ENCODE assay signal across 7 cellular contexts in genomic region chr17:49031965-49032928, GRCh38. TPM values are rescaled to one million over a fixed set of nuclear protein-coding genes. Genes with fewer than 3 reads are reported as not detected.
DNase-seq lines count a peak whose midpoint lies in the region; ATAC-seq and FAIRE-seq lines count a peak whose summit lies in the region.

No MANE protein-coding gene starts in this region.

- intact Hi-C loops in right cardiac atrium (cut with DNase I), result loop anchor here in 2 of 4 donors (5.0 to 10.0 kb wide), 2 partner anchors 225 to 357 kb away; no protein-coding TSS in a partner anchor

- WGBS in right cardiac atrium, result 41% methylated on average over 11 of the region's 11 CpGs
- WGBS in small intestine, 3 donors, result 23 to 39% (median 27%) methylated on average over 11 of the region's 11 CpGs

- H3K4me1 ChIP-seq in right cardiac atrium (ENCODE audit: control insufficient read depth, insufficient read depth, low read length), result no peaks in the 10 kb centered on the region
- H3K4me1 ChIP-seq in small intestine (ENCODE audit: control insufficient read depth in 2 of 2, insufficient read depth in 1 of 2, low read depth in 1 of 2, low read length in 1 of 2), result no peaks in the 10 kb centered on the region

- FAIRE-seq in small intestine (lab: Jason Lieb, UNC), result no peak

- no peaks in the 10 kb centered on the region for H3K9me3 ChIP-seq in right cardiac atrium (ENCODE audit: control insufficient read depth, low read length)
- no peaks in the 10 kb centered on the region for H3K9me3 ChIP-seq in small intestine (ENCODE audit: control insufficient read depth, low read depth)

- H3K27ac ChIP-seq in right cardiac atrium (ENCODE audit: low read length) (no peak overlapping the region), small intestine (ENCODE audit: low read depth in 1 of 2, low read length in 1 of 2) (no peak overlapping the region)

- H3K27me3 ChIP-seq in right cardiac atrium (ENCODE audit: control insufficient read depth, insufficient read depth) (no peaks in the 10 kb centered on the region), small intestine (ENCODE audit: control insufficient read depth in 2 of 2, insufficient read depth in 2 of 2, low read length in 2 of 2) (no peaks in the 10 kb centered on the region)

- no peak overlapping the region for H3K4me3 ChIP-seq in right cardiac atrium (ENCODE audit: low read length)
- H3K4me3 ChIP-seq in small intestine (ENCODE audit: low read depth in 1 of 2, low read length in 2 of 2), result no peak overlapping the region

- peak; percentile 29 to 72 for ATAC-seq in right cardiac atrium

- no peaks in the 10 kb centered on the region for H3K36me3 ChIP-seq in small intestine (ENCODE audit: control insufficient read depth in 2 of 2, insufficient read depth in 2 of 2, low read length in 2 of 2)

- DNase-seq in GM03348 (ENCODE audit: low spot score), result peak; percentile 89
- DNase-seq in M059J (ENCODE audit: low read depth), result peak; percentile 75
- DNase-seq in RKO (ENCODE audit: low spot score), result peak; percentile 84
- peak; percentile 42 for DNase-seq in amniotic stem cell (lab: John Stamatoyannopoulos, UW)
- no peak for DNase-seq in right cardiac atrium
- peak; percentile 73 for DNase-seq in small intestine
- no peak for DNase-seq in OCI-M2 (lab: John Stamatoyannopoulos, UW; ENCODE audit: unreplicated experiment)

RNA-seq across cellular contexts. Expression of gene IGF2BP1, which starts 35.1 kb away (rescaled TPM):
- total RNA-seq in M059J (2014; rRNA removed; shearing (Covaris generic)), result 0.22 and 1.6 TPM in 2 replicates
- total RNA-seq in right cardiac atrium, result not detected
- polyA plus RNA-seq in right cardiac atrium (not detected), small intestine (under 1 TPM in 2 of 3 donors, not detected in 1; 0.30 to 0.45 TPM)

Comparison
In these comparisons a context has a peak if more than half of its experiments do, and no peak if none do; other contexts are left out.
1. DNase-seq: peak in GM03348 (single experiment), M059J (single experiment), RKO (single experiment), amniotic stem cell (single experiment) and small intestine (single experiment); none in right cardiac atrium (0 of 3) and OCI-M2 (single experiment).